In the genomic region with DNA sequence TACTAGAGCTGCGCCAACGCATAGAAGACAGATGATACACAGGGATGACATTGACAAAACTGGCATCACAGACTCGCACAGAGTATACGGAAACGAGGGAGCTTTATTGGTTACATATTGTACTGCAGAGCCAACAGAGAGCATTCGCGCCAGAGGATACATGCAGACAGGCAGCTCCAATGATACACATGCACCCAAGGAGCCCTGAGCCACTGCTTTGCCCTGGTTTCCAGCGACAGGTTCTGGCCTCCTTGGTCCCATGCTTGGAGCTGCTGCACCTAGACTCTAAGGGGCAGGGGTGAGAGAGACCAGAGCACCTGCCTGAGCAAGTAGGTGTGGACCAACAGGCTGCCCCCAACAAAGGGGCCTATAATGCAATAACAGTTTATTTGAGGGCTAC, we compare ENCODE assay signal across 19 cellular contexts.
"Had no signal": no experiment of that assay in that cellular context is flagged by ENCODE, and none has a peak within 500 bp of the region (broad histone marks: within the 10 kb centered on the region; RNA-seq: fewer than 3 reads in every experiment).

No MANE protein-coding gene starts in this region.

- H3K4me1 ChIP-seq: psoas muscle had no signal

- H3K4me3 Mint-ChIP-seq: activated naive CD8-positive, alpha-beta T cell treated with anti-CD3 and anti-CD28 coated beads, Interleukin-2, amount 10 ng/mL, durations not matched to agents 7 days and 5 days; activated T-cell treated with anti-CD3 and anti-CD28 coated beads, Interleukin-2, amount 50 U/mL, for 4 hours; mesothelial cell of epicardium; T-helper 1 cell treated with Interleukin-12 subunit alpha and Interleukin-12 subunit beta and Interleukin-4 antibody, amounts not matched to agents 30 μg/mL and 1 μg/mL, for 36 hours had no signal

- H3K79me2 ChIP-seq: hepatocyte had no signal

- H3K27ac ChIP-seq: epithelial cell of prostate, hepatocyte, neutrophil, psoas muscle, upper lobe of right lung had no signal

- DNase-seq: activated CD4-positive, alpha-beta T cell treated with anti-CD3 and anti-CD28 coated beads, Interleukin-2, amount 50 U/mL, for 48 hours; activated gamma-delta T cell treated with Interleukin-2 at 50 U/mL for 16 hours; activated naive CD8-positive, alpha-beta T cell treated with anti-CD3 and anti-CD28 coated beads, Interleukin-2, amount 10 ng/mL, durations not matched to agents 7 days and 5 days; activated T-cell treated with anti-CD3 and anti-CD28 coated beads, Interleukin-2, amount 50 U/mL, for 4 hours; effector CD4-positive, alpha-beta T cell; kidney; psoas muscle; stimulated activated CD4-positive, alpha-beta T cell treated with anti-CD3 and anti-CD28 coated beads, Interleukin-12 subunit alpha, Interleukin-12 subunit beta, amount 100 ng/mL, for 4 hours; stimulated activated naive CD4-positive, alpha-beta T cell; upper lobe of right lung had no signal

- H3K4me3 ChIP-seq: hepatocyte, psoas muscle, upper lobe of right lung had no signal

- H3K4me1 Mint-ChIP-seq: activated naive CD8-positive, alpha-beta T cell treated with anti-CD3 and anti-CD28 coated beads, Interleukin-2, amount 10 ng/mL, durations not matched to agents 7 days and 5 days; mesothelial cell of epicardium had no signal

- H3K27me3 ChIP-seq: hepatocyte, neutrophil, upper lobe of right lung had no signal

- H3K9me3 ChIP-seq: neutrophil, psoas muscle, upper lobe of right lung had no signal

- H3K27me3 Mint-ChIP-seq: activated naive CD8-positive, alpha-beta T cell treated with anti-CD3 and anti-CD28 coated beads, Interleukin-2, amount 10 ng/mL, durations not matched to agents 7 days and 5 days had no signal

- H3K9me3 Mint-ChIP-seq: activated naive CD8-positive, alpha-beta T cell treated with anti-CD3 and anti-CD28 coated beads, Interleukin-2, amount 10 ng/mL, durations not matched to agents 7 days and 5 days; activated T-cell treated with anti-CD3 and anti-CD28 coated beads, Interleukin-2, amount 50 U/mL, for 4 hours; mesothelial cell of epicardium; T-helper 1 cell treated with Interleukin-12 subunit alpha and Interleukin-12 subunit beta and Interleukin-4 antibody, amounts not matched to agents 30 μg/mL and 1 μg/mL, for 36 hours had no signal

- FAIRE-seq: astrocyte, colon, kidney, TTC549 had no signal

- H2AFZ ChIP-seq: hepatocyte had no signal

- H3K4me2 ChIP-seq: hepatocyte had no signal

- H3K27ac Mint-ChIP-seq: activated naive CD8-positive, alpha-beta T cell treated with anti-CD3 and anti-CD28 coated beads, Interleukin-2, amount 10 ng/mL, durations not matched to agents 7 days and 5 days; mesothelial cell of epicardium; T-helper 1 cell treated with Interleukin-12 subunit alpha and Interleukin-12 subunit beta and Interleukin-4 antibody, amounts not matched to agents 30 μg/mL and 1 μg/mL, for 36 hours had no signal

- ATAC-seq: activated CD4-positive, CD25-positive, alpha-beta regulatory T cell treated with anti-CD3 and anti-CD28 coated beads, Interleukin-2, amount 50 U/mL, for 24 hours; activated T-cell treated with anti-CD3 and anti-CD28 coated beads, Interleukin-2, amount 50 U/mL, for 4 hours; psoas muscle; upper lobe of right lung had no signal
